In the genomic region with DNA sequence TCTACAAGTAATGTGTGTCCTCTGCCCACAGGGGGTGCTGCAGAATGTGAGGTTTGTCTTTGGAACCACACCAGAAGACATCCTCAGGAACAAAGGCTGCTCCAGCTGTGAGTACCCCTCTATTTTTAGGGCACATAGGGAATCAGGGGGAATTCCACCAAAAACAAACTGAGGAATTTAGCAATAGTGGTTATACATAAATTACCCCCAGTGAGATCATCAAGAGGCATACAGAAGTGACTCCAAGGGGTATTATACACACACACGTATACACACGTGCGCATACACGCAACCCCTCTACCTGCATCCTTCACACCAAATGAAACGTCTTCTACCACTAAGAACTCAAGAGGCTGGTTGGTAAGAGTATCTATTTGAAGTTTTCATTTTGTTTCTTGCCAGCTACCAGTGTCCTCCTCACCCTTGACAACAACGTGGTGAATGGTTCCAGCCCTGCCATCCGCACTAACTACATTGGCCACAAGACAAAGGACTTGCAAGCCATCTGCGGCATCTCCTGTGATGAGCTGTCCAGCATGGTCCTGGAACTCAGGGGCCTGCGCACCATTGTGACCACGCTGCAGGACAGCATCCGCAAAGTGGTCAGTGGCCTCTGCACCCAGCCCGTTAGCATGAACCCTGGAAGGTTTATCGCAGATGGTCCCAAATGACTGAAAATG, we compare ENCODE assay signal across 8 cellular contexts. TPM values are rescaled to one million over a fixed set of nuclear protein-coding genes. Genes with fewer than 3 reads are reported as not detected.
DNase-seq lines count a peak whose midpoint lies in the region; ATAC-seq and TF ChIP-seq lines count a peak whose summit lies in the region.

No MANE protein-coding gene starts in this region.

- CTCF ChIA-PET in CD8-positive, alpha-beta T cell (lab: Charles Lee), result interaction anchor here (1.2 to 5.5 kb wide), 4 partner anchors 10 to 183 kb away, joined by 3 to 49 read pairs (median 6); no protein-coding TSS in a partner anchor

- H3K4me3 Mint-ChIP-seq in CD8-positive, alpha-beta T cell, result no peak overlapping the region

- H3K4me1 ChIP-seq in CD8-positive, alpha-beta T cell (ENCODE audit: insufficient read depth, low read length), result peaks cover 10% of the 10 kb centered on the region
- no peaks in the 10 kb centered on the region for H3K4me1 ChIP-seq in KMS-11 (ENCODE audit: low read depth, poor library complexity, severe bottlenecking)
- H3K4me1 ChIP-seq in neuron (ENCODE audit: insufficient read depth, low read length), result peaks cover 42% of the 10 kb centered on the region

- H2AFZ ChIP-seq in KMS-11 (ENCODE audit: low read depth) (no peak overlapping the region), neuron (ENCODE audit: low read depth, low read length) (no peak overlapping the region)

- no peaks in the 10 kb centered on the region for H3K9me3 Mint-ChIP-seq in CD8-positive, alpha-beta T cell

- no peaks in the 10 kb centered on the region for H3K79me2 ChIP-seq in KMS-11 (ENCODE audit: insufficient read depth, low read depth)

- intact Hi-C loops in CD8-positive, alpha-beta T cell (cut with DNase I, micrococcal nuclease), result loop anchor here (1.0 to 10.0 kb wide), 5 partner anchors 173 to 1149 kb away; no protein-coding TSS in a partner anchor

- H3K4me2 ChIP-seq in KMS-11, result no peak overlapping the region

- DNase-seq in CD8-positive, alpha-beta T cell, result peak in 2 of 7 experiments; percentile 15 to 24
- DNase-seq in cerebellar cortex (ENCODE audit: low spot score), result peak; percentile 22
- no peak for DNase-seq in G401 (ENCODE audit: low spot score)
- DNase-seq in NCI-H446 treated with DMSO at 0.1 percent for 48 hours (lab: John Stamatoyannopoulos, UW), result no peak
- no peak for DNase-seq in COLO668 (lab: John Stamatoyannopoulos, UW; ENCODE audit: unreplicated experiment)
- no peak for DNase-seq in cortex of kidney (lab: John Stamatoyannopoulos, UW)

- TF ChIP-seq CTCF in CD8-positive, alpha-beta T cell (IDR thresholded peaks at IDR 0.05), result peak; percentile 21
- peak; percentile 32; the same call in 1 of the 2 replicates for TF ChIP-seq CTCF in KMS-11 (conservative IDR thresholded peaks at IDR 0.05; ENCODE audit: low read depth, low read length)

- no peak overlapping the region for H3K4me3 ChIP-seq in CD8-positive, alpha-beta T cell (ENCODE audit: low read depth, low read length)
- H3K4me3 ChIP-seq in KMS-11 (IDR thresholded peaks at IDR 0.05; ENCODE audit: insufficient read depth, low read depth, low read length) (no peak overlapping the region), neuron (ENCODE audit: low read length) (peak overlapping the region; percentile 73)

- H3K4me1 Mint-ChIP-seq in CD8-positive, alpha-beta T cell (ENCODE audit: low read depth), result peaks cover 18% of the 10 kb centered on the region

- H3K9ac ChIP-seq in KMS-11, result no peak overlapping the region

- no peaks in the 10 kb centered on the region for H3K36me3 Mint-ChIP-seq in CD8-positive, alpha-beta T cell

- H3K9me3 ChIP-seq in CD8-positive, alpha-beta T cell (ENCODE audit: low read length), result no peaks in the 10 kb centered on the region
- H3K9me3 ChIP-seq in neuron (ENCODE audit: low read length), result no peaks in the 10 kb centered on the region

- H3K27me3 Mint-ChIP-seq in CD8-positive, alpha-beta T cell (ENCODE audit: low read depth), result peaks cover 26% of the 10 kb centered on the region

- no peaks in the 10 kb centered on the region for H4K20me1 ChIP-seq in KMS-11 (ENCODE audit: insufficient read depth)

- in situ Hi-C loops in G401 (cut with HindIII; ENCODE audit: low sequenced_read_pairs), result no loop called here

- no peaks in the 10 kb centered on the region for H3K36me3 ChIP-seq in CD8-positive, alpha-beta T cell (ENCODE audit: insufficient read depth, low read length)
- no peaks in the 10 kb centered on the region for H3K36me3 ChIP-seq in KMS-11 (ENCODE audit: insufficient read depth)
- peaks cover 64% of the 10 kb centered on the region for H3K36me3 ChIP-seq in neuron (ENCODE audit: insufficient read depth, low read length)

- POLR2A ChIA-PET in CD8-positive, alpha-beta T cell (lab: Charles Lee), result no interaction called here

- H3K27ac ChIP-seq in CD8-positive, alpha-beta T cell (ENCODE audit: low read depth, low read length), result no peak overlapping the region
- H3K27ac ChIP-seq in KMS-11, result no peak overlapping the region

- H3K27me3 ChIP-seq in CD8-positive, alpha-beta T cell (ENCODE audit: insufficient read depth, low read length), result peaks cover 8% of the 10 kb centered on the region
- H3K27me3 ChIP-seq in KMS-11 (ENCODE audit: insufficient read depth, low read depth) (peaks cover 11% of the 10 kb centered on the region), neuron (ENCODE audit: insufficient read depth, low read length) (no peaks in the 10 kb centered on the region)

- H3K27ac Mint-ChIP-seq in CD8-positive, alpha-beta T cell, result no peak overlapping the region

- ATAC-seq in CD8-positive, alpha-beta T cell, result no peak

RNA-seq across cellular contexts. Expression of a gene that starts 2.8 kb away (rescaled TPM):
- total RNA-seq in CD8-positive, alpha-beta T cell, result 10 to 100 TPM; 13.5 to 16.1 TPM
- 15.6 and 15.9 TPM in 2 replicates for total RNA-seq in G401 (2014; rRNA removed; shearing (Covaris generic))
